ENCODE assay signal across 15 cellular contexts in genomic region chr7:115005942-115006341, GRCh38.
DNase-seq lines count a peak whose midpoint lies in the region; ATAC-seq, FAIRE-seq and TF ChIP-seq lines count a peak whose summit lies in the region.
"Had no signal": no experiment of that assay in that cellular context is flagged by ENCODE, and none has a peak within 500 bp of the region (broad histone marks: within the 10 kb centered on the region; RNA-seq: fewer than 3 reads in every experiment).

No MANE protein-coding gene starts in this region.

- ATAC-seq in A549 (peak; percentile 78 to 82), left colon (peak; percentile 49)
- ATAC-seq: activated naive CD4-positive, alpha-beta T cell treated with anti-CD3 and anti-CD28 coated beads, Interleukin-2, amount 50 U/mL, for 72 hours had no signal

- WGBS in A549 (ENCODE audit: missing lambda C conversion rate): 66% methylated on average over 5 of the region's 5 CpGs

- H3K27me3 Mint-ChIP-seq in activated CD4-positive, alpha-beta memory T cell treated with anti-CD3 and anti-CD28 coated beads, Interleukin-2, amount 10 ng/mL, durations not matched to agents 7 days and 5 days: no peaks in the 10 kb centered on the region

- FAIRE-seq in A549 (lab: Jason Lieb, UNC): peak; percentile 39
- FAIRE-seq: colon had no signal

- no peak for TF ChIP-seq EP300 in A549 (IDR thresholded peaks at IDR 0.05)

- DNase-seq in A549 (ENCODE audit: low read depth in 1 of 2, low spot score in 1 of 2) (peak in 1 of 2 experiments; percentile 48), ELF-1 (ENCODE audit: low read depth, low spot score) (peak; percentile 69), left colon (no peak), ureter (ENCODE audit: low spot score) (no peak), RWPE1 (ENCODE audit: low spot score) (no peak), hippocampal formation (lab: John Stamatoyannopoulos, UW) (no peak)
- DNase-seq in activated CD4-positive, alpha-beta memory T cell treated with anti-CD3 and anti-CD28 coated beads, Interleukin-2, amount 10 ng/mL, durations not matched to agents 7 days and 5 days: no peak
- no peak for DNase-seq in central memory CD4-positive, alpha-beta T cell
- DNase-seq: AML-193; NCI-H524 treated with DMSO at 0.1 percent for 48 hours; stimulated activated CD4-positive, alpha-beta T cell treated with anti-CD3 and anti-CD28 coated beads, Interleukin-12 subunit alpha, Interleukin-12 subunit beta, amount 100 ng/mL, for 4 hours had no signal

- H3K4me2 ChIP-seq in A549: peak overlapping the region; percentile 57

- no peak for TF ChIP-seq CTCF in A549 (IDR thresholded peaks at IDR 0.05)
- TF ChIP-seq CTCF in RWPE1 (conservative IDR thresholded peaks at IDR 0.05; ENCODE audit: low read depth): no peak

- TF ChIP-seq POLR2A in A549 (IDR thresholded peaks at IDR 0.05; ENCODE audit: low read length): no peak

- no peak; a peak in 1 of 5 replicates for TF ChIP-seq RAD21 in A549 (conservative IDR thresholded peaks at IDR 0.05 in 1 of 2, IDR thresholded peaks at IDR 0.05 in 1 of 2)

- peaks cover 65% of the 10 kb centered on the region for H3K36me3 Mint-ChIP-seq in activated CD4-positive, alpha-beta memory T cell treated with anti-CD3 and anti-CD28 coated beads, Interleukin-2, amount 10 ng/mL, durations not matched to agents 7 days and 5 days (ENCODE audit: low read depth)

- CTCF ChIA-PET in A549 (lab: Yijun Ruan, JAX) (no interaction called here), RWPE1 (lab: Yijun Ruan, JAX) (no interaction called here)
- CTCF ChIA-PET in activated CD4-positive, alpha-beta memory T cell treated with anti-CD3 and anti-CD28 coated beads, Interleukin-2, amount 10 ng/mL, durations not matched to agents 7 days and 5 days (lab: Charles Lee): interaction anchor here (6.1 kb wide), 1 partner anchor 82 kb away, joined by 39 read pairs; no protein-coding TSS in a partner anchor

- POLR2A ChIA-PET in A549 (lab: Yijun Ruan, JAX): no interaction called here
- POLR2A ChIA-PET in activated CD4-positive, alpha-beta memory T cell treated with anti-CD3 and anti-CD28 coated beads, Interleukin-2, amount 10 ng/mL, durations not matched to agents 7 days and 5 days (lab: Charles Lee): interaction anchor here (1.3 to 8.7 kb wide), 3 partner anchors 79 to 82 kb away, joined by 3 to 309 read pairs (median 9); partner anchors contain the start of gene MDFIC
- POLR2A ChIA-PET in RWPE1 (lab: Yijun Ruan, JAX; ENCODE audit: low non-redundant PET): no interaction called here

- no peaks in the 10 kb centered on the region for H3K9me3 Mint-ChIP-seq in activated CD4-positive, alpha-beta memory T cell treated with anti-CD3 and anti-CD28 coated beads, Interleukin-2, amount 10 ng/mL, durations not matched to agents 7 days and 5 days
- H3K9me3 Mint-ChIP-seq: activated naive CD4-positive, alpha-beta T cell treated with anti-CD3 and anti-CD28 coated beads, Interleukin-2, amount 50 U/mL, for 72 hours had no signal

- H3K4me1 Mint-ChIP-seq in activated CD4-positive, alpha-beta memory T cell treated with anti-CD3 and anti-CD28 coated beads, Interleukin-2, amount 10 ng/mL, durations not matched to agents 7 days and 5 days: peaks cover 79% of the 10 kb centered on the region

- no peak overlapping the region for H3K4me3 Mint-ChIP-seq in activated CD4-positive, alpha-beta memory T cell treated with anti-CD3 and anti-CD28 coated beads, Interleukin-2, amount 10 ng/mL, durations not matched to agents 7 days and 5 days

- no peak overlapping the region for H3K4me3 ChIP-seq in A549
- H3K4me3 ChIP-seq: SJSA1 had no signal

- peak overlapping the region; percentile 21 for H3K27ac Mint-ChIP-seq in activated CD4-positive, alpha-beta memory T cell treated with anti-CD3 and anti-CD28 coated beads, Interleukin-2, amount 10 ng/mL, durations not matched to agents 7 days and 5 days

- intact Hi-C loops in left colon (cut with DNase I, micrococcal nuclease): no loop called here

- no peaks in the 10 kb centered on the region for H3K9me3 ChIP-seq in A549
- H3K9me3 ChIP-seq: neutrophil, SJSA1 had no signal

- peaks cover 61% of the 10 kb centered on the region for H3K4me1 ChIP-seq in A549

- H3K27ac ChIP-seq in A549 (peak overlapping the region; percentile 30 to 33; a peak in 2 of 6 replicates), RWPE1 (no peak overlapping the region)
- H3K27ac ChIP-seq: neutrophil, SJSA1 had no signal

TF ChIP-seq in A549, 52 proteins besides CTCF, POLR2A, EP300 and RAD21:
- TF ChIP-seq EHF (CRISPR knock-in tag; IDR thresholded peaks at IDR 0.05) (no peak), CEBPB (IDR thresholded peaks at IDR 0.05) (peak in 1 of 2 experiments; percentile 24; a peak in 1 of 4 replicates), JUN (IDR thresholded peaks at IDR 0.05) (no peak), HEYL (CRISPR knock-in tag; IDR thresholded peaks at IDR 0.05) (no peak), NFE2L2 (conservative IDR thresholded peaks at IDR 0.05; ENCODE audit: low read length) (no peak), PHF8 (IDR thresholded peaks at IDR 0.05; ENCODE audit: borderline replicate concordance, low read depth) (no peak)
